ENCODE assay signal across 1 cellular context in genomic region chr18:8996771-8997432, GRCh38.
TF ChIP-seq lines count a peak whose summit lies in the region.

No MANE protein-coding gene starts in this region.

TF ChIP-seq in K562, 482 proteins besides CTCF, POLR2A, EP300 and RAD21 (continued from another document):
- TF ChIP-seq CEBPG (CRISPR knock-in tag; IDR thresholded peaks at IDR 0.05) (no peak), CEBPG (tag; conservative IDR thresholded peaks at IDR 0.05 in 1 of 2, IDR thresholded peaks at IDR 0.05 in 1 of 2) (peak in 1 of 2 experiments; percentile 73; a peak in 2 of 4 replicates), TRIM24 (IDR thresholded peaks at IDR 0.05) (peak in 1 of 2 experiments; percentile 80; a peak in 2 of 4 replicates), FOXP1 (CRISPR knock-in tag; IDR thresholded peaks at IDR 0.05) (peak; percentile 40; the same call in 1 of the 2 replicates), CBX5 (IDR thresholded peaks at IDR 0.05; ENCODE audit: borderline replicate concordance, low read depth) (0 out of 2 replicates have a peak, but pooled peaks have one; percentile 23), HMG20B (CRISPR knock-in tag; IDR thresholded peaks at IDR 0.05) (no peak), ZNF146 (CRISPR knock-in tag; IDR thresholded peaks at IDR 0.05; ENCODE audit: unreplicated experiment) (no peak), DMBX1 (CRISPR knock-in tag; IDR thresholded peaks at IDR 0.05; ENCODE audit: borderline replicate concordance) (0 out of 2 replicates have a peak, but pooled peaks have one; percentile 53), CC2D1A (IDR thresholded peaks at IDR 0.05) (0 out of 2 replicates have a peak, but pooled peaks have one; percentile 29), CBFA2T3 (IDR thresholded peaks at IDR 0.05) (peak; percentile 12; the same call in 1 of the 2 replicates), RCOR1 (IDR thresholded peaks at IDR 0.05; ENCODE audit: borderline replicate concordance in 1 of 2, low read depth in 2 of 2, low read length in 2 of 2) (0 out of 4 replicates have a peak, but pooled peaks of 1 of the 2 experiments have one; percentile 15), ZNF280A (IDR thresholded peaks at IDR 0.05; ENCODE audit: low read depth, partially characterized antibody) (peak; percentile 59), HDAC3 (IDR thresholded peaks at IDR 0.05; ENCODE audit: borderline replicate concordance, partially characterized antibody) (no peak), CEBPB (tag; IDR thresholded peaks at IDR 0.05) (peak; percentile 91), CBX3 (IDR thresholded peaks at IDR 0.05; ENCODE audit: borderline replicate concordance in 1 of 2, low read length in 2 of 2) (peak in 1 of 2 experiments; percentile 87; a peak in 1 of 3 replicates), WHSC1 (IDR thresholded peaks at IDR 0.05; ENCODE audit: low read length) (peak; percentile 87), TAL1 (IDR thresholded peaks at IDR 0.05) (no peak), TRIM28 (IDR thresholded peaks at IDR 0.05) (peak; percentile 62; the same call in 1 of the 2 replicates)
- TF ChIP-seq, protein P1, sequence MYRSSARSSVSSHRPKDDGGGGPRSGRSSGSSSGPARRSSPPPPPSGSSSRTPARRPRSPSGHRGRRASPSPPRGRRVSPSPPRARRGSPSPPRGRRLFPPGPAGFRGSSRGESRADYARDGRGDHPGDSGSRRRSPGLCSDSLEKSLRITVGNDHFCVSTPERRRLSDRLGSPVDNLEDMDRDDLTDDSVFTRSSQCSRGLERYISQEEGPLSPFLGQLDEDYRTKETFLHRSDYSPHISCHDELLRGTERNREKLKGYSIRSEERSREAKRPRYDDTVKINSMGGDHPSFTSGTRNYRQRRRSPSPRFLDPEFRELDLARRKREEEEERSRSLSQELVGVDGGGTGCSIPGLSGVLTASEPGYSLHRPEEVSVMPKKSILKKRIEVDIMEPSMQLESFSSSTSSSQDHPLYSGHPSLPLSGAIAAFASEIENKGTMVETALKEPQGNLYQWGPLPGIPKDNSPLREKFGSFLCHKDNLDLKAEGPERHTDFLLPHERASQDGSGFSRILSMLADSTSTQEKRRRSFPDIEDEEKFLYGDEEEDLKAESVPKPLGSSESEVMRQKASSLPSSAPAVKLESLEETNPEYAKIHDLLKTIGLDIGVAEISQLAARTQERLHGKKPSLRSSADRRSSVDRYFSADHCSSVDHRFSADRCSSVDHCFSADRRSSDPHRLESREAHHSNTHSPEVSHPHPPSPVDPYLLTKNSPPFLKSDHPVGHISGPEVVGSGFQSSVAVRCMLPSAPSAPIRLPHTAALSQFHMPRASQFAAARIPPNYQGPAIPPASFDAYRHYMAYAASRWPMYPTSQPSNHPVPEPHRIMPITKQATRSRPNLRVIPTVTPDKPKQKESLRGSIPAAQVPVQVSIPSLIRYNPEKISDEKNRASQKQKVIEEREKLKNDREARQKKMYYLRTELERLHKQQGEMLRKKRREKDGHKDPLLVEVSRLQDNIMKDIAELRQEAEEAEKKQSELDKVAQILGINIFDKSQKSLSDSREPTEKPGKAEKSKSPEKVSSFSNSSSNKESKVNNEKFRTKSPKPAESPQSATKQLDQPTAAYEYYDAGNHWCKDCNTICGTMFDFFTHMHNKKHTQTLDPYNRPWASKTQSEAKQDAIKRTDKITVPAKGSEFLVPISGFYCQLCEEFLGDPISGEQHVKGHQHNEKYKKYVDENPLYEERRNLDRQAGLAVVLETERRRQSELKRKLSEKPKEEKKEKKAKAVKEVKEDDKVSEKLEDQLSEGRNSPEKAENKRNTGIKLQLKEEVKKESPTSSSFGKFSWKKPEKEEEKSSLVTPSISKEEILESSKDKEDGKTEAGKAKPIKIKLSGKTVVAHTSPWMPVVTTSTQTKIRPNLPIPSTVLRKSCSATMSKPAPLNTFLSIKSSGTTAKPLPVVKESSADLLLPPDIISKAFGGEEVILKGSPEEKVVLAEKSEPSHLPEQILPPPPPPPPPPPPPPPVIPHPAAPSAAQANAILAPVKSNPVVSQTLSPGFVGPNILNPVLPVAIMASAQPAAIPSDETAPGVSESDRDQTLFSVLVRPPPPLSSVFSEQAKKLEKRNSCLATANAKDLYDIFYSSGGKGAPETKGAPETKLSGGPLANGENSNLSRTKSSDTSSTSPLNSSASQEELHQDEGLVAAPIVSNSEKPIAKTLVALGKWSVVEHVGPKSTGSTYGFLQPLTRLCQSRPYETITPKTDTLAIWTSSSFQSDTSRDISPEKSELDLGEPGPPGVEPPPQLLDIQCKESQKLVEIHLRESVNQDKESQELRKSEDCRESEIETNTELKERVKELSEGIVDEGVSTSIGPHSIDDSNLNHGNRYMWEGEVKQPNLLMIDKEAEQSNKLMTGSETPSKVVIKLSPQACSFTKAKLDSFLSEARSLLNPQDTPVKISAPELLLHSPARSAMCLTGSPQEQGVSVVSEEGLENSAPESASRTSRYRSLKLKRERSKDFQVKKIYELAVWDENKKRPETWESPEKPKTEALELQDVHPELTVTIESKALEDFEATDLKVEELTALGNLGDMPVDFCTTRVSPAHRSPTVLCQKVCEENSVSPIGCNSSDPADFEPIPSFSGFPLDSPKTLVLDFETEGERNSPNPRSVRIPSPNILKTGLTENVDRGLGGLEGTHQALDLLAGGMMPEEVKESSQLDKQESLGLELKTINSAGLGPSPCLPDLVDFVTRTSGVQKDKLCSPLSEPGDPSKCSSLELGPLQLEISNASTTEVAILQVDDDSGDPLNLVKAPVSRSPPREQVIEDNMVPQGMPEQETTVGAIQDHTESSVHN (IDR thresholded peaks at IDR 0.05; ENCODE audit: borderline replicate concordance in 1 of 2, low read depth in 1 of 2), result no peak
